Comparison of ENCODE assay signal across 8 cellular contexts in the genomic region with DNA sequence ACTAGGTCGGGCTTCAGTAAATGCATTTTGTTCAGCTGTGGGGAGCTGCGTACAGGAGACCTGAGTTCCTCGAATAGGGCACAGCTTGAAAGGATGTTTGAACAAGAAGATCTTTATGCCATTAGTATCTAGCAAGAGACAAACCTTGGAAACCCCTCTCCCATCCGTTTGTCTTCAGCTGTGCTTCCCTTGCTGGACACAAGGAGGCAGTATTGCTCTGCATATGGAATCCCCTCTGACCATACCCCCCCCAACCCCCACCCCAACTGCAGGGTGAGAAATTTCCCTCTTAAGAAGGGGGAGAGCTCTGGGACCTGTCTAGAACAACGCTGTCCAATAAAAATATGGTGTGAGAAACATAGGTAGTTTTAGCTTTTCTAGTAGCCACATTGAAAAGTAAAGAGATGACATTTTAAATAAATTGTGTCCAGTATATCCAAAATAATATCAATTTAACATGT. TPM values are rescaled to one million over a fixed set of nuclear protein-coding genes. Genes with fewer than 3 reads are reported as not detected.
DNase-seq lines count a peak whose midpoint lies in the region; ATAC-seq, FAIRE-seq and TF ChIP-seq lines count a peak whose summit lies in the region.

No MANE protein-coding gene starts in this region.

- CTCF ChIA-PET in Calu3 (lab: Charles Lee) = interaction anchor here (0.6 to 4.8 kb wide), 48 partner anchors 11 to 925 kb away, joined by 3 to 69 read pairs (median 6); a partner anchor contains a TSS

- TSS peak; percentile 22 for BruUV-seq in Calu3 (replicated peaks; lab: Mats Ljungman, UMichigan)

- TF ChIP-seq EP300 in Ishikawa (IDR thresholded peaks at IDR 0.05; ENCODE audit: borderline replicate concordance) = no peak

- no peaks in the 10 kb centered on the region for H3K9me3 ChIP-seq in neutrophil
- no peaks in the 10 kb centered on the region for H3K9me3 ChIP-seq in testis

- peak; percentile 88 for DNase-seq in Calu3
- peak; percentile 46 for DNase-seq in RCC 7860 (ENCODE audit: low spot score)
- DNase-seq in fibroblast of villous mesenchyme (ENCODE audit: low read depth) = peak; percentile 63
- peak; percentile 72 for DNase-seq in testis

- no peaks in the 10 kb centered on the region for H3K27me3 Mint-ChIP-seq in Calu3 (ENCODE audit: unreplicated experiment)
- H3K27me3 Mint-ChIP-seq in activated T-helper 17 cell treated with anti-CD3 and anti-CD28 coated beads, Interleukin-2, amount 50 U/mL, for 72 hours = no peaks in the 10 kb centered on the region

- peaks cover 33% of the 10 kb centered on the region for H3K36me3 Mint-ChIP-seq in Calu3 (ENCODE audit: insufficient read depth, unreplicated experiment)
- peaks cover 26% of the 10 kb centered on the region for H3K36me3 Mint-ChIP-seq in activated T-helper 17 cell treated with anti-CD3 and anti-CD28 coated beads, Interleukin-2, amount 50 U/mL, for 72 hours (ENCODE audit: low read depth)

- peak overlapping the region; percentile 94 for H3K4me3 ChIP-seq in fibroblast of villous mesenchyme (ENCODE audit: low read depth, low read length)
- H3K4me3 ChIP-seq in neutrophil (ENCODE audit: low read depth in 1 of 2, low read length in 1 of 2) = peak overlapping the region in 1 of 2 experiments; percentile 91
- peak overlapping the region in 1 of 2 donors; percentile 68 for H3K4me3 ChIP-seq in testis

- intact Hi-C loops in Calu3 (cut with micrococcal nuclease; ENCODE audit: unreplicated experiment) (no loop called here), testis (cut with DNase I; ENCODE audit: low total_unique reads) (no loop called here)

- no peak for FAIRE-seq in RCC 7860 (lab: Jason Lieb, UNC)

- TF ChIP-seq RAD21 in Ishikawa (IDR thresholded peaks at IDR 0.05; ENCODE audit: low read depth) = peak; percentile 68

- WGBS in testis, 2 donors = 13 to 18% methylated on average over 5 of the region's 5 CpGs

- peak; percentile 100 for TF ChIP-seq CTCF in Calu3 (IDR thresholded peaks at IDR 0.05; ENCODE audit: unreplicated experiment)
- TF ChIP-seq CTCF in fibroblast of villous mesenchyme (IDR thresholded peaks at IDR 0.05; ENCODE audit: insufficient read depth, low read depth, low read length) = peak; percentile 74
- peak; percentile 69 for TF ChIP-seq CTCF in neutrophil (IDR thresholded peaks at IDR 0.05)
- peak in 2 of 3 experiments; percentile 56 to 75 for TF ChIP-seq CTCF in testis (IDR thresholded peaks at IDR 0.05)

- H3K27ac Mint-ChIP-seq in Calu3 (ENCODE audit: unreplicated experiment) = peak overlapping the region; percentile 84
- peak overlapping the region; percentile 68 for H3K27ac Mint-ChIP-seq in activated T-helper 17 cell treated with anti-CD3 and anti-CD28 coated beads, Interleukin-2, amount 50 U/mL, for 72 hours

- peak; percentile 32 for ATAC-seq in activated T-helper 17 cell treated with anti-CD3 and anti-CD28 coated beads, Interleukin-2, amount 50 U/mL, for 72 hours (replicated peaks)
- ATAC-seq in HG02610 (IDR thresholded peaks at IDR 0.05; ENCODE audit: unreplicated experiment) = no peak

- H3K27ac ChIP-seq in neutrophil (no peak overlapping the region), testis (no peak overlapping the region)

- no peaks in the 10 kb centered on the region for H3K9me3 Mint-ChIP-seq in Calu3 (ENCODE audit: low read depth, unreplicated experiment)
- no peaks in the 10 kb centered on the region for H3K9me3 Mint-ChIP-seq in activated T-helper 17 cell treated with anti-CD3 and anti-CD28 coated beads, Interleukin-2, amount 50 U/mL, for 72 hours

- H3K4me3 Mint-ChIP-seq in Calu3 (ENCODE audit: low read depth, unreplicated experiment) = peak overlapping the region; percentile 81
- H3K4me3 Mint-ChIP-seq in activated T-helper 17 cell treated with anti-CD3 and anti-CD28 coated beads, Interleukin-2, amount 50 U/mL, for 72 hours = peak overlapping the region; percentile 89

- H3K4me1 Mint-ChIP-seq in Calu3 (ENCODE audit: low read depth, unreplicated experiment) = peaks cover 34% of the 10 kb centered on the region
- H3K4me1 Mint-ChIP-seq in activated T-helper 17 cell treated with anti-CD3 and anti-CD28 coated beads, Interleukin-2, amount 50 U/mL, for 72 hours = peaks cover 30% of the 10 kb centered on the region

- H3K27me3 ChIP-seq in neutrophil = no peaks in the 10 kb centered on the region
- no peaks in the 10 kb centered on the region for H3K27me3 ChIP-seq in testis

- H3K36me3 ChIP-seq in neutrophil (no peaks in the 10 kb centered on the region), testis (ENCODE audit: low read depth, missing control alignments) (no peaks in the 10 kb centered on the region)

- TF ChIP-seq POLR2A in testis (IDR thresholded peaks at IDR 0.05) = no peak

- H3K4me1 ChIP-seq in neutrophil (ENCODE audit: control insufficient read depth in 1 of 2, insufficient read depth in 1 of 2, low read depth in 1 of 2, low read length in 1 of 2) (peaks cover 35 to 36% of the 10 kb centered on the region in 2 experiments), testis (peaks cover 17% of the 10 kb centered on the region)

TF ChIP-seq in Ishikawa, 13 proteins besides CTCF, POLR2A, EP300 and RAD21:
- TF ChIP-seq, protein P1, sequence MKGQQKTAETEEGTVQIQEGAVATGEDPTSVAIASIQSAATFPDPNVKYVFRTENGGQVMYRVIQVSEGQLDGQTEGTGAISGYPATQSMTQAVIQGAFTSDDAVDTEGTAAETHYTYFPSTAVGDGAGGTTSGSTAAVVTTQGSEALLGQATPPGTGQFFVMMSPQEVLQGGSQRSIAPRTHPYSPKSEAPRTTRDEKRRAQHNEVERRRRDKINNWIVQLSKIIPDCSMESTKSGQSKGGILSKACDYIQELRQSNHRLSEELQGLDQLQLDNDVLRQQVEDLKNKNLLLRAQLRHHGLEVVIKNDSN (IDR thresholded peaks at IDR 0.05) = no peak
- TF ChIP-seq TEAD4 (IDR thresholded peaks at IDR 0.05) (no peak), TAF1 (IDR thresholded peaks at IDR 0.05; ENCODE audit: low read depth) (no peak), ZBTB7A (IDR thresholded peaks at IDR 0.05; ENCODE audit: low read depth) (peak; percentile 67; the same call in 1 of the 2 replicates), NFIC (IDR thresholded peaks at IDR 0.05) (no peak)
- TF ChIP-seq, protein P2, sequence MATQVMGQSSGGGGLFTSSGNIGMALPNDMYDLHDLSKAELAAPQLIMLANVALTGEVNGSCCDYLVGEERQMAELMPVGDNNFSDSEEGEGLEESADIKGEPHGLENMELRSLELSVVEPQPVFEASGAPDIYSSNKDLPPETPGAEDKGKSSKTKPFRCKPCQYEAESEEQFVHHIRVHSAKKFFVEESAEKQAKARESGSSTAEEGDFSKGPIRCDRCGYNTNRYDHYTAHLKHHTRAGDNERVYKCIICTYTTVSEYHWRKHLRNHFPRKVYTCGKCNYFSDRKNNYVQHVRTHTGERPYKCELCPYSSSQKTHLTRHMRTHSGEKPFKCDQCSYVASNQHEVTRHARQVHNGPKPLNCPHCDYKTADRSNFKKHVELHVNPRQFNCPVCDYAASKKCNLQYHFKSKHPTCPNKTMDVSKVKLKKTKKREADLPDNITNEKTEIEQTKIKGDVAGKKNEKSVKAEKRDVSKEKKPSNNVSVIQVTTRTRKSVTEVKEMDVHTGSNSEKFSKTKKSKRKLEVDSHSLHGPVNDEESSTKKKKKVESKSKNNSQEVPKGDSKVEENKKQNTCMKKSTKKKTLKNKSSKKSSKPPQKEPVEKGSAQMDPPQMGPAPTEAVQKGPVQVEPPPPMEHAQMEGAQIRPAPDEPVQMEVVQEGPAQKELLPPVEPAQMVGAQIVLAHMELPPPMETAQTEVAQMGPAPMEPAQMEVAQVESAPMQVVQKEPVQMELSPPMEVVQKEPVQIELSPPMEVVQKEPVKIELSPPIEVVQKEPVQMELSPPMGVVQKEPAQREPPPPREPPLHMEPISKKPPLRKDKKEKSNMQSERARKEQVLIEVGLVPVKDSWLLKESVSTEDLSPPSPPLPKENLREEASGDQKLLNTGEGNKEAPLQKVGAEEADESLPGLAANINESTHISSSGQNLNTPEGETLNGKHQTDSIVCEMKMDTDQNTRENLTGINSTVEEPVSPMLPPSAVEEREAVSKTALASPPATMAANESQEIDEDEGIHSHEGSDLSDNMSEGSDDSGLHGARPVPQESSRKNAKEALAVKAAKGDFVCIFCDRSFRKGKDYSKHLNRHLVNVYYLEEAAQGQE (IDR thresholded peaks at IDR 0.05; ENCODE audit: low read depth) = no peak
- TF ChIP-seq, protein P3, sequence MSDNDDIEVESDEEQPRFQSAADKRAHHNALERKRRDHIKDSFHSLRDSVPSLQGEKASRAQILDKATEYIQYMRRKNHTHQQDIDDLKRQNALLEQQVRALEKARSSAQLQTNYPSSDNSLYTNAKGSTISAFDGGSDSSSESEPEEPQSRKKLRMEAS (IDR thresholded peaks at IDR 0.05) = no peak
TF ChIP-seq in Ishikawa: peak in this region for 1.

RNA-seq across cellular contexts. Expression of a gene that starts 1.6 kb away (rescaled TPM):
- 42.4 and 43.5 TPM in 2 replicates for total RNA-seq in Calu3 (2022)
- 10 to 100 TPM; 11.3 to 18.2 TPM for total RNA-seq in activated T-helper 17 cell treated with anti-CD3 and anti-CD28 coated beads, Interleukin-2, amount 50 U/mL, for 72 hours
- total RNA-seq in fibroblast of villous mesenchyme = 3.9 and 4.7 TPM in 2 replicates
- total RNA-seq in testis = 1 to 10 TPM; 7.6 to 8.1 TPM
- polyA plus RNA-seq in testis (ENCODE audit: insufficient read depth, low read depth, low replicate concordance) = 4.4 TPM

RNA-seq across cellular contexts. Expression of a gene that starts 11.3 kb away (rescaled TPM):
- 53.3 and 63.3 TPM in 2 replicates for total RNA-seq in Calu3 (2022)
- total RNA-seq in activated T-helper 17 cell treated with anti-CD3 and anti-CD28 coated beads, Interleukin-2, amount 50 U/mL, for 72 hours = 1 to 10 TPM; 3.8 to 6.4 TPM
- 5.5 and 5.6 TPM in 2 replicates for total RNA-seq in fibroblast of villous mesenchyme
- 10 to 100 TPM; 13.9 to 17.6 TPM for total RNA-seq in testis
- 38.3 TPM for polyA plus RNA-seq in testis (ENCODE audit: insufficient read depth, low read depth, low replicate concordance)

RNA-seq across cellular contexts. Expression of a gene that starts 58.2 kb away (rescaled TPM):
- 266 and 274 TPM in 2 replicates for total RNA-seq in Calu3 (2022)
- 10 to 100 TPM; 84.2 to 95.7 TPM for total RNA-seq in activated T-helper 17 cell treated with anti-CD3 and anti-CD28 coated beads, Interleukin-2, amount 50 U/mL, for 72 hours
- 63.5 and 70.4 TPM in 2 replicates for total RNA-seq in fibroblast of villous mesenchyme
- total RNA-seq in testis = 100 to 1,000 TPM; 104 to 118 TPM
- polyA plus RNA-seq in testis (ENCODE audit: insufficient read depth, low read depth, low replicate concordance) = 144 TPM
